ENCODE assay signal across 20 cellular contexts in genomic region chr3:89280822-89281365, GRCh38.
DNase-seq lines count a peak whose midpoint lies in the region; ATAC-seq, FAIRE-seq and TF ChIP-seq lines count a peak whose summit lies in the region.
"Had no signal": no experiment of that assay in that cellular context is flagged by ENCODE, and none has a peak within 500 bp of the region (broad histone marks: within the 10 kb centered on the region; RNA-seq: fewer than 3 reads in every experiment).

No MANE protein-coding gene starts in this region.

- no peak overlapping the region for H3K4me3 ChIP-seq in HEK293 (ENCODE audit: low read depth, low read length)
- H3K4me3 ChIP-seq: BLaER1 treated with 17β-estradiol and CSF1 and Interleukin-3, amounts not matched to agents 10 nM and 100 nM had no signal

- no peaks in the 10 kb centered on the region for H3K9me3 ChIP-seq in HEK293 (ENCODE audit: control insufficient read depth, insufficient read depth, low read depth, low read length)
- H3K9me3 ChIP-seq: Caco-2 had no signal

- DNase-seq in posterior vena cava (ENCODE audit: low spot score) (peak; percentile 52), globus pallidus (ENCODE audit: low spot score) (no peak)
- DNase-seq in activated T-cell treated with anti-CD3 and anti-CD28 coated beads, Interleukin-2, amount 50 U/mL, for 1 hour = no peak
- DNase-seq: AML-193; Caco-2; Calu3; CD4-positive, alpha-beta T cell; CD8-positive, alpha-beta T cell; DMS79 treated with DMSO at 0.1 percent for 48 hours; GF-D8 had no signal

- CTCF ChIA-PET in HEK293 (lab: Yijun Ruan, JAX) = no interaction called here

- no peaks in the 10 kb centered on the region for H3K4me1 ChIP-seq in HEK293 (ENCODE audit: control insufficient read depth, insufficient read depth, low read length)
- H3K4me1 ChIP-seq: BLaER1 treated with 17β-estradiol and CSF1 and Interleukin-3, amounts not matched to agents 10 nM and 100 nM; Caco-2 had no signal

- POLR2A ChIA-PET in HEK293 (lab: Yijun Ruan, JAX) = no interaction called here

- ATAC-seq in HG02588 (IDR thresholded peaks at IDR 0.05; ENCODE audit: unreplicated experiment) = no peak
- ATAC-seq: CD8-positive, alpha-beta T cell had no signal

- no peak overlapping the region for H3K27ac ChIP-seq in HEK293 (ENCODE audit: extremely low read depth, low read depth, low read length)
- H3K27ac ChIP-seq: 22Rv1; BLaER1 treated with 17β-estradiol and CSF1 and Interleukin-3, amounts not matched to agents 10 nM and 100 nM; C4-2B had no signal

- FAIRE-seq in A204.1 (lab: Jason Lieb, UNC) = peak; percentile 19
- FAIRE-seq: D721Med, G401.6, GM12891, GM19239 had no signal

- TF ChIP-seq CTCF in HEK293 (tag by site-specific recombination; IDR thresholded peaks at IDR 0.05) = no peak

- intact Hi-C loops in posterior vena cava (cut with DNase I) = no loop called here

- no peaks in the 10 kb centered on the region for H3K36me3 ChIP-seq in HEK293 (ENCODE audit: control insufficient read depth in 2 of 2, insufficient read depth in 1 of 2, low read length in 2 of 2)

TF ChIP-seq in HEK293, 187 proteins besides CTCF, POLR2A, EP300 and RAD21:
- peak; percentile 62; the same call in 1 of the 2 replicates for TF ChIP-seq ZNF394 (tag by site-specific recombination; IDR thresholded peaks at IDR 0.05; ENCODE audit: borderline replicate concordance)
- TF ChIP-seq ZBTB20 (tag by site-specific recombination; IDR thresholded peaks at IDR 0.05) = no peak
- no peak for TF ChIP-seq ZNF660 (tag by site-specific recombination; IDR thresholded peaks at IDR 0.05)
- peak; percentile 35; the same call in 1 of the 2 replicates for TF ChIP-seq ZBTB8A (tag by site-specific recombination; IDR thresholded peaks at IDR 0.05)
- peak; percentile 29 for TF ChIP-seq ZNF555 (tag by site-specific recombination; conservative IDR thresholded peaks at IDR 0.05)
- no peak for TF ChIP-seq ZNF266 (tag by site-specific recombination; IDR thresholded peaks at IDR 0.05; ENCODE audit: low read depth)
- TF ChIP-seq ZNF830 (tag by site-specific recombination; IDR thresholded peaks at IDR 0.05; ENCODE audit: low read depth) = no peak
- TF ChIP-seq ZNF121 (tag by site-specific recombination; IDR thresholded peaks at IDR 0.05) = no peak
- TF ChIP-seq ZNF623 (tag by site-specific recombination; IDR thresholded peaks at IDR 0.05) = 0 out of 2 replicates have a peak, but pooled peaks have one; percentile 29
- TF ChIP-seq ZNF426 (tag by site-specific recombination; IDR thresholded peaks at IDR 0.05) = peak; percentile 52
- TF ChIP-seq ZNF341 (tag by site-specific recombination; IDR thresholded peaks at IDR 0.05; ENCODE audit: low read depth) = no peak
- TF ChIP-seq ZNF366 (tag by site-specific recombination; conservative IDR thresholded peaks at IDR 0.05) = no peak
- peak; percentile 25; the same call in 1 of the 2 replicates for TF ChIP-seq ZNF140 (tag by site-specific recombination; IDR thresholded peaks at IDR 0.05)
- TF ChIP-seq ZNF518A (tag by site-specific recombination; conservative IDR thresholded peaks at IDR 0.05; ENCODE audit: low read depth) = peak; percentile 45; the same call in 1 of the 2 replicates
- TF ChIP-seq ZNF501 (tag by site-specific recombination; IDR thresholded peaks at IDR 0.05) = no peak
- TF ChIP-seq ZBTB26 (tag by site-specific recombination; optimal IDR thresholded peaks at IDR 0.05) = no peak
- TF ChIP-seq ZNF677 (tag by site-specific recombination; IDR thresholded peaks at IDR 0.05) = no peak
- 0 out of 2 replicates have a peak, but pooled peaks have one; percentile 17 for TF ChIP-seq ZNF654 (tag by site-specific recombination; IDR thresholded peaks at IDR 0.05; ENCODE audit: low read depth)
- TF ChIP-seq ZBTB11 (tag by site-specific recombination; conservative IDR thresholded peaks at IDR 0.05; ENCODE audit: low read depth) = peak; percentile 42
- 0 out of 2 replicates have a peak, but pooled peaks have one; percentile 5 for TF ChIP-seq ZNF433 (tag by site-specific recombination; IDR thresholded peaks at IDR 0.05; ENCODE audit: low read depth)
- TF ChIP-seq ZNF529 (tag by site-specific recombination; IDR thresholded peaks at IDR 0.05; ENCODE audit: insufficient replicate concordance) = no peak
